ENCODE assay signal across 27 cellular contexts in the genomic region with DNA sequence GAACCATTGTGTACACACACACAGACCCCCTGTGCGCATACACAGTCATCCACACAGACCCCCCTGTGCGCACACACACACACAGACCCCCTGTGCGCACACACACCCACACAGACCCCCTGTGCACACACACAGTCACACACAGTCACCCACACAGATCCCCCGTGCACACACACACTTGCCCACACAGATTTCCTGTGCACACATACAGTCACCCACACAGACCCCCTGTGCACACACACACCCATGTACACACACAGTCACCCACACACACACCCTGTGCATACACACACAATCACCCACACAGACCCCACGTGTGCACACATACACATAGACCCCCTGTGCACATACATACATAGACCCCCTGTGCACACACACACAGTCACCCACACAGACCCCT.
"Had no signal": no experiment of that assay in that cellular context is flagged by ENCODE, and none has a peak within 500 bp of the region (broad histone marks: within the 10 kb centered on the region; RNA-seq: fewer than 3 reads in every experiment).

No MANE protein-coding gene starts in this region.

- H3K27me3 ChIP-seq: ascending aorta, MG63 had no signal

- DNase-seq: activated CD4-positive, alpha-beta T cell treated with anti-CD3 and anti-CD28 coated beads for 1 hour; activated CD4-positive, alpha-beta T cell treated with anti-CD3 and anti-CD28 coated beads, Interleukin-2, amount 10 ng/mL, durations not matched to agents 7 days and 5 days; activated CD4-positive, alpha-beta T cell treated with anti-CD3 and anti-CD28 coated beads, Interleukin-2, amount 50 U/mL, for 48 hours; activated CD4-positive, CD25-positive, alpha-beta regulatory T cell; activated CD8-positive, alpha-beta T cell treated with anti-CD3 and anti-CD28 coated beads, Interleukin-2, amount 10 ng/mL, durations not matched to agents 7 days and 5 days; activated effector memory CD4-positive, alpha-beta T cell treated with Interleukin-2 at 50 U/mL for 16 hours; activated naive CD4-positive, alpha-beta T cell treated with anti-CD3 and anti-CD28 coated beads, Interleukin-2, amount 10 ng/mL, durations not matched to agents 7 days and 5 days; activated naive CD8-positive, alpha-beta T cell treated with anti-CD3 and anti-CD28 coated beads, Interleukin-2, amount 50 U/mL, for 24 hours; activated T-cell treated with anti-CD3 and anti-CD28 coated beads, Interleukin-2, amount 50 U/mL, for 48 hours; Kasumi-1; KG1; MG63; NCI-H1048; NCI-H1105 treated with DMSO at 0.1 percent for 48 hours; NCI-H1436; NCI-H1694; NCI-H1930; NCI-H345; NCI-H524 treated with DMSO at 0.1 percent for 48 hours; SHP77; SJCRH30; T1000; WERI-Rb-1 had no signal

- H3K36me3 Mint-ChIP-seq: activated naive CD4-positive, alpha-beta T cell treated with anti-CD3 and anti-CD28 coated beads, Interleukin-2, amount 10 ng/mL, durations not matched to agents 7 days and 5 days; activated naive CD8-positive, alpha-beta T cell had no signal

- ATAC-seq: activated CD8-positive, alpha-beta T cell treated with anti-CD3 and anti-CD28 coated beads, Interleukin-2, amount 10 ng/mL, durations not matched to agents 7 days and 5 days; activated naive CD8-positive, alpha-beta T cell treated with anti-CD3 and anti-CD28 coated beads, Interleukin-2, amount 50 U/mL, for 24 hours; Panc1 had no signal

- H3K4me3 ChIP-seq: ascending aorta, MG63, SJCRH30, SK-N-MC had no signal

- H3K27ac Mint-ChIP-seq: activated CD4-positive, alpha-beta T cell treated with anti-CD3 and anti-CD28 coated beads, Interleukin-2, amount 10 ng/mL, durations not matched to agents 7 days and 5 days; activated CD8-positive, alpha-beta T cell treated with anti-CD3 and anti-CD28 coated beads, Interleukin-2, amount 10 ng/mL, durations not matched to agents 7 days and 5 days; activated naive CD4-positive, alpha-beta T cell treated with anti-CD3 and anti-CD28 coated beads, Interleukin-2, amount 10 ng/mL, durations not matched to agents 7 days and 5 days; activated naive CD8-positive, alpha-beta T cell; activated naive CD8-positive, alpha-beta T cell treated with anti-CD3 and anti-CD28 coated beads, Interleukin-2, amount 50 U/mL, for 24 hours had no signal

- H3K4me3 Mint-ChIP-seq: activated CD4-positive, alpha-beta T cell treated with anti-CD3 and anti-CD28 coated beads, Interleukin-2, amount 10 ng/mL, durations not matched to agents 7 days and 5 days; activated CD8-positive, alpha-beta T cell treated with anti-CD3 and anti-CD28 coated beads, Interleukin-2, amount 10 ng/mL, durations not matched to agents 7 days and 5 days; activated naive CD4-positive, alpha-beta T cell treated with anti-CD3 and anti-CD28 coated beads, Interleukin-2, amount 10 ng/mL, durations not matched to agents 7 days and 5 days; activated naive CD8-positive, alpha-beta T cell; activated naive CD8-positive, alpha-beta T cell treated with anti-CD3 and anti-CD28 coated beads, Interleukin-2, amount 50 U/mL, for 24 hours had no signal

- H3K27me3 Mint-ChIP-seq: activated CD4-positive, alpha-beta T cell treated with anti-CD3 and anti-CD28 coated beads, Interleukin-2, amount 10 ng/mL, durations not matched to agents 7 days and 5 days had no signal

- H3K36me3 ChIP-seq: ascending aorta, MG63, SJCRH30, WERI-Rb-1 had no signal

- H3K9me3 Mint-ChIP-seq: activated CD4-positive, alpha-beta T cell treated with anti-CD3 and anti-CD28 coated beads, Interleukin-2, amount 10 ng/mL, durations not matched to agents 7 days and 5 days; activated naive CD4-positive, alpha-beta T cell treated with anti-CD3 and anti-CD28 coated beads, Interleukin-2, amount 10 ng/mL, durations not matched to agents 7 days and 5 days; activated naive CD8-positive, alpha-beta T cell treated with anti-CD3 and anti-CD28 coated beads, Interleukin-2, amount 50 U/mL, for 24 hours had no signal

- H3K9me3 ChIP-seq: ascending aorta, MG63, SJCRH30 had no signal

- H3K4me1 ChIP-seq: ascending aorta, SJCRH30 had no signal

- H3K27ac ChIP-seq: ascending aorta, SJCRH30, SK-N-MC, WERI-Rb-1 had no signal
